Comparison of ENCODE assay signal across 13 cellular contexts in genomic region chr12:97322388-97322787, GRCh38.
DNase-seq lines count a peak whose midpoint lies in the region; ATAC-seq and TF ChIP-seq lines count a peak whose summit lies in the region.
"Had no signal": no experiment of that assay in that cellular context is flagged by ENCODE, and none has a peak within 500 bp of the region (broad histone marks: within the 10 kb centered on the region; RNA-seq: fewer than 3 reads in every experiment).

No MANE protein-coding gene starts in this region.

- H3K4me3 ChIP-seq in HEK293 (ENCODE audit: low read depth, low read length) (no peak overlapping the region), iPS-15b (ENCODE audit: low read depth, low read length) (peak overlapping the region; percentile 23), neural progenitor cell (no peak overlapping the region), H7 (ENCODE audit: insufficient read depth, low read depth, low read length) (no peak overlapping the region), thyroid gland (replicated peaks in 1 of 3) (no peak overlapping the region)
- H3K4me3 ChIP-seq: BLaER1 treated with 17β-estradiol and CSF1 and Interleukin-3, amounts not matched to agents 10 nM and 100 nM had no signal

- H3K27ac ChIP-seq in HEK293 (ENCODE audit: extremely low read depth, low read depth, low read length) = no peak overlapping the region
- H3K27ac ChIP-seq in neural progenitor cell = no peak overlapping the region
- H3K27ac ChIP-seq in thyroid gland = no peak overlapping the region
- H3K27ac ChIP-seq: BLaER1 treated with 17β-estradiol and CSF1 and Interleukin-3, amounts not matched to agents 10 nM and 100 nM had no signal

- no peaks in the 10 kb centered on the region for H3F3A ChIP-seq in neural progenitor cell (ENCODE audit: low read depth)

- no peaks in the 10 kb centered on the region for H3K36me3 ChIP-seq in HEK293 (ENCODE audit: control insufficient read depth in 2 of 2, insufficient read depth in 1 of 2, low read length in 2 of 2)
- H3K36me3 ChIP-seq in iPS-15b (ENCODE audit: control insufficient read depth, insufficient read depth, low read length) = no peaks in the 10 kb centered on the region
- no peaks in the 10 kb centered on the region for H3K36me3 ChIP-seq in neural progenitor cell
- H3K36me3 ChIP-seq in H7 (replicated peaks; ENCODE audit: control insufficient read depth, insufficient read depth, low read length) = no peaks in the 10 kb centered on the region
- H3K36me3 ChIP-seq in thyroid gland = no peaks in the 10 kb centered on the region
- H3K36me3 ChIP-seq: BLaER1 treated with 17β-estradiol and CSF1 and Interleukin-3, amounts not matched to agents 10 nM and 100 nM had no signal

- H2AFZ ChIP-seq in neural progenitor cell (replicated peaks) = no peak overlapping the region

- 76 to 80% methylated on average over 4 of the region's 4 CpGs for WGBS in thyroid gland, 2 donors

- no peaks in the 10 kb centered on the region for H3K27me3 ChIP-seq in iPS-15b (ENCODE audit: control insufficient read depth, insufficient read depth, low read length)
- H3K27me3 ChIP-seq in neural progenitor cell = no peaks in the 10 kb centered on the region
- H3K27me3 ChIP-seq in H7 (ENCODE audit: control insufficient read depth, insufficient read depth, low read length) = no peaks in the 10 kb centered on the region
- no peaks in the 10 kb centered on the region for H3K27me3 ChIP-seq in thyroid gland
- H3K27me3 ChIP-seq: BLaER1 treated with 17β-estradiol and CSF1 and Interleukin-3, amounts not matched to agents 10 nM and 100 nM had no signal

- H3K9me3 Mint-ChIP-seq in WTC11 (no peaks in the 10 kb centered on the region), neural progenitor cell (peaks cover under 1% of the 10 kb centered on the region)
- H3K9me3 Mint-ChIP-seq: CD4-positive, CD25-positive, alpha-beta regulatory T cell had no signal

- CTCF ChIA-PET in HEK293 (lab: Yijun Ruan, JAX) = no interaction called here
- CTCF ChIA-PET in WTC11 (lab: Charles Lee) = interaction anchor here (1.0 kb wide), 1 partner anchor 173 kb away, joined by 3 read pairs; no protein-coding TSS in a partner anchor

- peaks cover 40% of the 10 kb centered on the region for H3K4me1 Mint-ChIP-seq in WTC11
- peaks cover 41% of the 10 kb centered on the region for H3K4me1 Mint-ChIP-seq in neural progenitor cell
- H3K4me1 Mint-ChIP-seq: CD4-positive, CD25-positive, alpha-beta regulatory T cell had no signal

- no peaks in the 10 kb centered on the region for H4K20me1 ChIP-seq in neural progenitor cell (ENCODE audit: low read depth)
- H4K20me1 ChIP-seq: BLaER1 treated with 17β-estradiol and CSF1 and Interleukin-3, amounts not matched to agents 10 nM and 100 nM had no signal

- POLR2A ChIA-PET in HEK293 (lab: Yijun Ruan, JAX) = no interaction called here
- POLR2A ChIA-PET in WTC11 (lab: Charles Lee) = interaction anchor here (0.7 kb wide), 1 partner anchor 553 kb away, joined by 4 read pairs; no protein-coding TSS in a partner anchor

- H3K4me1 ChIP-seq in HEK293 (ENCODE audit: control insufficient read depth, insufficient read depth, low read length) (no peaks in the 10 kb centered on the region), iPS-15b (ENCODE audit: control insufficient read depth, insufficient read depth, low read length) (peaks cover 31% of the 10 kb centered on the region), neural progenitor cell (peaks cover 29% of the 10 kb centered on the region), thyroid gland (peaks cover 0 to 5% of the 10 kb centered on the region in 2 donors)
- H3K4me1 ChIP-seq: BLaER1 treated with 17β-estradiol and CSF1 and Interleukin-3, amounts not matched to agents 10 nM and 100 nM had no signal

- no peaks in the 10 kb centered on the region for H3K79me2 ChIP-seq in neural progenitor cell (ENCODE audit: low read depth)

- ATAC-seq in WTC11 = peak; percentile 35
- ATAC-seq in GM21528 (IDR thresholded peaks at IDR 0.05; ENCODE audit: low FRiP score, unreplicated experiment) = no peak
- ATAC-seq: HepG2 had no signal

- TF ChIP-seq POLR2A in thyroid gland (IDR thresholded peaks at IDR 0.05) = no peak

- no peak for TF ChIP-seq CTCF in HEK293 (tag by site-specific recombination; IDR thresholded peaks at IDR 0.05)
- TF ChIP-seq CTCF in WTC11 (IDR thresholded peaks at IDR 0.05) = no peak
- no peak for TF ChIP-seq CTCF in neural progenitor cell (IDR thresholded peaks at IDR 0.05)
- no peak for TF ChIP-seq CTCF in thyroid gland (IDR thresholded peaks at IDR 0.05)

- no peaks in the 10 kb centered on the region for H3K36me3 Mint-ChIP-seq in WTC11
- H3K36me3 Mint-ChIP-seq in neural progenitor cell = peaks cover under 1% of the 10 kb centered on the region
- H3K36me3 Mint-ChIP-seq: CD4-positive, CD25-positive, alpha-beta regulatory T cell had no signal

- H3K9ac ChIP-seq in iPS-15b (ENCODE audit: low read depth, low read length) (peak overlapping the region; percentile 4), neural progenitor cell (no peak overlapping the region)
- H3K9ac ChIP-seq: BLaER1 treated with 17β-estradiol and CSF1 and Interleukin-3, amounts not matched to agents 10 nM and 100 nM had no signal

- H3K27ac Mint-ChIP-seq in WTC11 (no peak overlapping the region), neural progenitor cell (peak overlapping the region; percentile 73)
- H3K27ac Mint-ChIP-seq: CD4-positive, CD25-positive, alpha-beta regulatory T cell had no signal

- DNase-seq in WTC11 (ENCODE audit: low spot score) (no peak), neural progenitor cell (ENCODE audit: low spot score) (no peak), H7 (no peak), thyroid gland (no peak), NCI-H1930 (lab: John Stamatoyannopoulos, UW) (no peak)
- DNase-seq: CD4-positive, CD25-positive, alpha-beta regulatory T cell; DMS53; GF-D8 had no signal

- intact Hi-C loops in thyroid gland (cut with DNase I) = no loop called here

- H3K9me3 ChIP-seq in HEK293 (ENCODE audit: control insufficient read depth, insufficient read depth, low read depth, low read length) = no peaks in the 10 kb centered on the region
- H3K9me3 ChIP-seq in iPS-15b (ENCODE audit: control insufficient read depth, insufficient read depth, low read length) = no peaks in the 10 kb centered on the region
- H3K9me3 ChIP-seq in neural progenitor cell (ENCODE audit: low read depth) = no peaks in the 10 kb centered on the region
- H3K9me3 ChIP-seq in thyroid gland = no peaks in the 10 kb centered on the region
- H3K9me3 ChIP-seq: BLaER1 treated with 17β-estradiol and CSF1 and Interleukin-3, amounts not matched to agents 10 nM and 100 nM had no signal

- no peak overlapping the region for H3K4me3 Mint-ChIP-seq in WTC11
- no peak overlapping the region for H3K4me3 Mint-ChIP-seq in neural progenitor cell
- H3K4me3 Mint-ChIP-seq: CD4-positive, CD25-positive, alpha-beta regulatory T cell had no signal

- no peak overlapping the region for H3K4me2 ChIP-seq in neural progenitor cell
- H3K4me2 ChIP-seq: BLaER1 treated with 17β-estradiol and CSF1 and Interleukin-3, amounts not matched to agents 10 nM and 100 nM had no signal

- no peaks in the 10 kb centered on the region; the same call in 1 of the 2 replicates for H3K27me3 Mint-ChIP-seq in WTC11 (ENCODE audit: low read depth)
- no peaks in the 10 kb centered on the region for H3K27me3 Mint-ChIP-seq in neural progenitor cell (ENCODE audit: insufficient read depth, low read depth)
- H3K27me3 Mint-ChIP-seq: CD4-positive, CD25-positive, alpha-beta regulatory T cell had no signal

TF ChIP-seq in HEK293, 187 proteins besides CTCF, POLR2A, EP300 and RAD21 (continues in another document):
- TF ChIP-seq ZNF677 (tag by site-specific recombination; IDR thresholded peaks at IDR 0.05) = no peak

TF ChIP-seq in WTC11, 78 proteins besides CTCF, POLR2A, EP300 and RAD21 (continues in another document):
- TF ChIP-seq TP53 (CRISPR knock-in tag; IDR thresholded peaks at IDR 0.05) = no peak
- no peak for TF ChIP-seq USF1 (CRISPR knock-in tag; IDR thresholded peaks at IDR 0.05)
- TF ChIP-seq ZNF138 (CRISPR knock-in tag; conservative IDR thresholded peaks at IDR 0.05) = no peak
- TF ChIP-seq, protein P1, sequence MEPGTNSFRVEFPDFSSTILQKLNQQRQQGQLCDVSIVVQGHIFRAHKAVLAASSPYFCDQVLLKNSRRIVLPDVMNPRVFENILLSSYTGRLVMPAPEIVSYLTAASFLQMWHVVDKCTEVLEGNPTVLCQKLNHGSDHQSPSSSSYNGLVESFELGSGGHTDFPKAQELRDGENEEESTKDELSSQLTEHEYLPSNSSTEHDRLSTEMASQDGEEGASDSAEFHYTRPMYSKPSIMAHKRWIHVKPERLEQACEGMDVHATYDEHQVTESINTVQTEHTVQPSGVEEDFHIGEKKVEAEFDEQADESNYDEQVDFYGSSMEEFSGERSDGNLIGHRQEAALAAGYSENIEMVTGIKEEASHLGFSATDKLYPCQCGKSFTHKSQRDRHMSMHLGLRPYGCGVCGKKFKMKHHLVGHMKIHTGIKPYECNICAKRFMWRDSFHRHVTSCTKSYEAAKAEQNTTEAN (CRISPR knock-in tag; IDR thresholded peaks at IDR 0.05) = no peak
- no peak for TF ChIP-seq SP1 (CRISPR knock-in tag; conservative IDR thresholded peaks at IDR 0.05)
- TF ChIP-seq, protein P2, sequence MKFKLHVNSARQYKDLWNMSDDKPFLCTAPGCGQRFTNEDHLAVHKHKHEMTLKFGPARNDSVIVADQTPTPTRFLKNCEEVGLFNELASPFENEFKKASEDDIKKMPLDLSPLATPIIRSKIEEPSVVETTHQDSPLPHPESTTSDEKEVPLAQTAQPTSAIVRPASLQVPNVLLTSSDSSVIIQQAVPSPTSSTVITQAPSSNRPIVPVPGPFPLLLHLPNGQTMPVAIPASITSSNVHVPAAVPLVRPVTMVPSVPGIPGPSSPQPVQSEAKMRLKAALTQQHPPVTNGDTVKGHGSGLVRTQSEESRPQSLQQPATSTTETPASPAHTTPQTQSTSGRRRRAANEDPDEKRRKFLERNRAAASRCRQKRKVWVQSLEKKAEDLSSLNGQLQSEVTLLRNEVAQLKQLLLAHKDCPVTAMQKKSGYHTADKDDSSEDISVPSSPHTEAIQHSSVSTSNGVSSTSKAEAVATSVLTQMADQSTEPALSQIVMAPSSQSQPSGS (CRISPR knock-in tag; IDR thresholded peaks at IDR 0.05; ENCODE audit: borderline replicate concordance, low read depth) = no peak
